29 cellular contexts compared by ENCODE assay signal in genomic region chr14:92458959-92459478, GRCh38. TPM values are rescaled to one million over a fixed set of nuclear protein-coding genes. Genes with fewer than 3 reads are reported as not detected.
DNase-seq lines count a peak whose midpoint lies in the region; ATAC-seq and TF ChIP-seq lines count a peak whose summit lies in the region.
"Had no signal": no experiment of that assay in that cellular context is flagged by ENCODE, and none has a peak within 500 bp of the region (broad histone marks: within the 10 kb centered on the region; RNA-seq: fewer than 3 reads in every experiment).

No MANE protein-coding gene starts in this region.

- H3K9me3 ChIP-seq in IMR-90 (ENCODE audit: control insufficient read depth, insufficient read depth, low read length) (no peaks in the 10 kb centered on the region), spleen (no peaks in the 10 kb centered on the region)
- H3K9me3 ChIP-seq: right lobe of liver, tibial nerve had no signal

- TF ChIP-seq RAD21 in IMR-90 (IDR thresholded peaks at IDR 0.05; ENCODE audit: low read length): no peak

- BruUV-seq in IMR-90 (replicated peaks; lab: Mats Ljungman, UMichigan): no TSS peak

- TF ChIP-seq POLR2A in IMR-90 (IDR thresholded peaks at IDR 0.05; ENCODE audit: low read depth, low read length) (no peak), spleen (IDR thresholded peaks at IDR 0.05) (no peak)

- POLR2A ChIA-PET in IMR-90 (lab: Charles Lee; ENCODE audit: unreplicated experiment): no interaction called here

- no peaks in the 10 kb centered on the region for H3K79me1 ChIP-seq in IMR-90 (ENCODE audit: low read depth in 1 of 2, low read length in 2 of 2)

- H3K4me2 ChIP-seq in IMR-90 (ENCODE audit: low read depth, low read length): no peak overlapping the region
- H3K4me2 ChIP-seq: PC-9 had no signal

- intact Hi-C loops in IMR-90 (cut with micrococcal nuclease): no loop called here
- intact Hi-C loops in spleen (cut with DNase I; ENCODE audit: low total_unique reads): no loop called here

- peak overlapping the region; percentile 16; the same call in 1 of the 2 replicates for H3K4ac ChIP-seq in IMR-90 (ENCODE audit: low read depth, low read length)

- H3K27me3 ChIP-seq in IMR-90 (ENCODE audit: control insufficient read depth, insufficient read depth, low read length) (no peaks in the 10 kb centered on the region), spleen (replicated peaks in 1 of 7) (peaks cover 0 to 2% (median 0%) of the 10 kb centered on the region in 7 donors)
- H3K27me3 ChIP-seq: right lobe of liver, tibial nerve had no signal

- no peak overlapping the region for H3K18ac ChIP-seq in IMR-90 (ENCODE audit: low read depth, low read length)

- H3K4me1 ChIP-seq in IMR-90 (ENCODE audit: control insufficient read depth, insufficient read depth, low read length): peaks cover 6% of the 10 kb centered on the region
- peaks cover 12 to 76% (median 52%) of the 10 kb centered on the region in 6 donors for H3K4me1 ChIP-seq in spleen

- in situ Hi-C loops in IMR-90 (cut with MboI; ENCODE audit: low sequenced_read_pairs): loop anchor here (5.0 kb wide), 1 partner anchor 337 kb away; the partner anchor contains the start of genes CPSF2 and NDUFB1

- no peak overlapping the region for H3K23ac ChIP-seq in IMR-90 (ENCODE audit: low read depth, low read length)

- H4K91ac ChIP-seq in IMR-90 (ENCODE audit: insufficient read depth, low read depth, low read length): no peak overlapping the region

- H3K14ac ChIP-seq in IMR-90 (replicated peaks; ENCODE audit: low read depth, low read length): no peak overlapping the region

- CTCF ChIA-PET in IMR-90 (lab: Yijun Ruan, JAX): interaction anchor here (0.9 kb wide), 1 partner anchor 54 kb away, joined by 3 read pairs; no protein-coding TSS in a partner anchor

- peak overlapping the region; percentile 37 for H2AK9ac ChIP-seq in IMR-90 (replicated peaks; ENCODE audit: low read depth, low read length, poor library complexity)

- peak; percentile 56 for DNase-seq in activated CD8-positive, alpha-beta memory T cell treated with anti-CD3 and anti-CD28 coated beads for 24 hours
- no peak for DNase-seq in activated CD8-positive, alpha-beta memory T cell treated with anti-CD3 and anti-CD28 coated beads, Interleukin-2, amount 50 U/mL, for 4 hours
- DNase-seq in IMR-90: no peak
- peak; percentile 59 for DNase-seq in islet precursor cell
- DNase-seq in spleen: peak; percentile 72
- DNase-seq in midbrain (lab: John Stamatoyannopoulos, UW): no peak
- DNase-seq: activated CD4-positive, alpha-beta T cell treated with anti-CD3 and anti-CD28 coated beads, Interleukin-2, amount 50 U/mL, for 1 hour; activated CD4-positive, CD25-positive, alpha-beta regulatory T cell; amygdala; effector memory CD4-positive, alpha-beta T cell; erythroblast; HCEC 1CT; head of caudate nucleus; Kasumi-1; kidney glomerular epithelial cell; NCI-H1436 treated with DMSO at 0.1 percent for 48 hours; NCI-H2081 treated with DMSO at 0.1 percent for 48 hours; NCI-H226; PC-9; right lobe of liver; stimulated activated CD4-positive, alpha-beta T cell treated with anti-CD3 and anti-CD28 coated beads, Interleukin-2, amount 100 ng/mL, for 48 hours had no signal

- no peak overlapping the region for H4K5ac ChIP-seq in IMR-90 (ENCODE audit: low read depth, low read length)

- H2AK5ac ChIP-seq in IMR-90 (ENCODE audit: low read depth, low read length): peak overlapping the region; percentile 69; the same call in 1 of the 2 replicates

- H3K4me3 ChIP-seq in IMR-90 (ENCODE audit: insufficient read depth, low read depth, low read length) (no peak overlapping the region), spleen (peak overlapping the region in 2 of 8 donors; percentile 15 to 39)
- H3K4me3 ChIP-seq: GM12878, PC-9, right lobe of liver, tibial nerve had no signal

- no peaks in the 10 kb centered on the region for H4K20me1 ChIP-seq in IMR-90 (ENCODE audit: insufficient read depth, low read length)

- dilution Hi-C loops in IMR-90 (cut with HindIII; ENCODE audit: low sequenced_read_pairs, unreplicated experiment): no loop called here

- no peak overlapping the region for H2BK5ac ChIP-seq in IMR-90 (ENCODE audit: low read depth, low read length, poor library complexity, severe bottlenecking)

- H2BK20ac ChIP-seq in IMR-90 (ENCODE audit: low read depth, low read length): no peak overlapping the region

- H2BK15ac ChIP-seq in IMR-90 (ENCODE audit: low read depth, low read length): no peak overlapping the region

- WGBS in IMR-90 (ENCODE audit: extremely low coverage in 2 of 2, insufficient read length in 1 of 2), 2 experiments: 93% methylated on average over 3 of the region's 7 CpGs; no CpG with 5 or more reads in 1 of the 2 experiments
- 64 to 81% (median 75%) methylated on average over 4 to 7 of the region's 7 CpGs for WGBS in spleen, 5 donors

- no peak overlapping the region for H2BK120ac ChIP-seq in IMR-90 (ENCODE audit: low read depth, low read length)

- no peak overlapping the region for H4K8ac ChIP-seq in IMR-90 (ENCODE audit: low read depth in 2 of 2, low read length in 2 of 2)

- H3K9ac ChIP-seq in IMR-90 (ENCODE audit: low read depth, low read length): no peak overlapping the region

- H3K9me1 ChIP-seq in IMR-90 (ENCODE audit: insufficient read depth, low read length): peaks cover 13% of the 10 kb centered on the region

- TF ChIP-seq CTCF in IMR-90 (conservative IDR thresholded peaks at IDR 0.05; ENCODE audit: low read depth, low read length): no peak
- no peak for TF ChIP-seq CTCF in spleen (IDR thresholded peaks at IDR 0.05 in 8 of 11, conservative IDR thresholded peaks at IDR 0.05 in 3 of 11)

- no peak for ATAC-seq in IMR-90 (ENCODE audit: low read depth)
- ATAC-seq in HG03280 (IDR thresholded peaks at IDR 0.05; ENCODE audit: unreplicated experiment): no peak
- no peak for ATAC-seq in GM19023 (IDR thresholded peaks at IDR 0.05; ENCODE audit: unreplicated experiment)
- ATAC-seq: GM12878, HepG2, SK-N-SH treated with all-trans-retinoic acid at 6 μM for 48 hours had no signal

- no peaks in the 10 kb centered on the region for H3K36me3 ChIP-seq in IMR-90 (ENCODE audit: control insufficient read depth, insufficient read depth, low read length)
- H3K36me3 ChIP-seq in spleen: no peaks in the 10 kb centered on the region
- H3K36me3 ChIP-seq: right lobe of liver had no signal

- no peak overlapping the region for H3K27ac ChIP-seq in IMR-90 (ENCODE audit: insufficient read depth, low read length)
- H3K27ac ChIP-seq in spleen: peak overlapping the region in 6 of 8 donors; percentile 80 to 88 (median 84)
- H3K27ac ChIP-seq: 22Rv1, C4-2B, PC-9, right lobe of liver had no signal

- H3K56ac ChIP-seq in IMR-90 (ENCODE audit: extremely low read depth, insufficient read depth, low read length): no peak overlapping the region

- peak overlapping the region; percentile 37 for H2AFZ ChIP-seq in IMR-90 (replicated peaks; ENCODE audit: low read length, poor library complexity)
- H2AFZ ChIP-seq: PC-9 had no signal

TF ChIP-seq in IMR-90, 13 proteins besides CTCF, POLR2A, EP300 and RAD21:
- no peak for TF ChIP-seq SMC3 (IDR thresholded peaks at IDR 0.05; ENCODE audit: low read depth, low read length)
- TF ChIP-seq RCOR1 (IDR thresholded peaks at IDR 0.05; ENCODE audit: insufficient replicate concordance, low read length): no peak
- no peak for TF ChIP-seq RFX5 (IDR thresholded peaks at IDR 0.05; ENCODE audit: low read depth, low read length)
- TF ChIP-seq NFE2L2 (IDR thresholded peaks at IDR 0.05; ENCODE audit: low read depth, low read length): no peak

RNA-seq across cellular contexts. Expression of gene RIN3, which starts 54.6 kb away (rescaled TPM):
- total RNA-seq in IMR-90 (2012; rRNA removed): 2.2 and 2.5 TPM in 2 replicates
- polyA plus RNA-seq in IMR-90 (2012; rRNA removed): 11.1 and 11.6 TPM in 2 replicates
- polyA plus RNA-seq in IMR-90 (2012; cell fraction: cytosol; rRNA removed): 8.9 and 13.9 TPM in 2 replicates
- 10.8 and 19.9 TPM in 2 replicates for polyA plus RNA-seq in IMR-90 (2012; cell fraction: nucleus; rRNA removed; ENCODE audit: low replicate concordance)
- 100 to 1,000 TPM in 2 of 7 donors, 10 to 100 TPM in 5; 65.4 to 117 (median 95.4) TPM for total RNA-seq in spleen
- polyA plus RNA-seq in spleen: 10 to 100 TPM; 17.2 to 28.8 (median 22.9) TPM

Comparison
In these comparisons a context has a peak if more than half of its experiments do, and no peak if none do; other contexts are left out.
1. DNase-seq: peak in activated CD8-positive, alpha-beta memory T cell treated with anti-CD3 and anti-CD28 coated beads for 24 hours (single experiment), islet precursor cell (single experiment) and spleen (single experiment); none in activated CD8-positive, alpha-beta memory T cell treated with anti-CD3 and anti-CD28 coated beads, Interleukin-2, amount 50 U/mL, for 4 hours (single experiment), IMR-90 (single experiment) and midbrain (single experiment).
2. RNA of gene RIN3, which starts 54.6 kb away (total RNA-seq): 65.4 to 117 TPM in spleen; 2.2 to 2.5 TPM in IMR-90; every median in the first group is over 10 times any median in the second.